Comparison of ENCODE assay signal across 1 cellular context in genomic region chr5:157142317-157143126, GRCh38.
A peak's percentile ranks its signal among the peaks of the same experiment; 100 is the strongest.
TF ChIP-seq lines count a peak whose summit lies in the region.

A gene with protein sequence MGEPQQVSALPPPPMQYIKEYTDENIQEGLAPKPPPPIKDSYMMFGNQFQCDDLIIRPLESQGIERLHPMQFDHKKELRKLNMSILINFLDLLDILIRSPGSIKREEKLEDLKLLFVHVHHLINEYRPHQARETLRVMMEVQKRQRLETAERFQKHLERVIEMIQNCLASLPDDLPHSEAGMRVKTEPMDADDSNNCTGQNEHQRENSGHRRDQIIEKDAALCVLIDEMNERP (minus strand): TSS chr5:157142865. CDS start chr5:157139431, 3,434 bp downstream.

TF ChIP-seq in K562, 482 proteins besides CTCF, POLR2A, EP300 and RAD21 (continued from another document and continues in another):
- TF ChIP-seq MCM5 (IDR thresholded peaks at IDR 0.05; ENCODE audit: low read depth) (no peak), STAT5A (IDR thresholded peaks at IDR 0.05; ENCODE audit: borderline replicate concordance, low read length) (no peak), ZBTB7A (IDR thresholded peaks at IDR 0.05; ENCODE audit: borderline replicate concordance, control insufficient read depth, low read depth, low read length) (peak; percentile 20; the same call in 1 of the 2 replicates), KLF13 (tag; IDR thresholded peaks at IDR 0.05; ENCODE audit: borderline replicate concordance, low read depth) (peak; percentile 35; the same call in 1 of the 2 replicates), GTF2F1 (IDR thresholded peaks at IDR 0.05; ENCODE audit: low read depth, low read length) (peak; percentile 39; the same call in 1 of the 2 replicates), ZNF253 (CRISPR knock-in tag; conservative IDR thresholded peaks at IDR 0.05) (no peak), ATF7 (IDR thresholded peaks at IDR 0.05) (peak; percentile 76; the same call in 1 of the 2 replicates), ZNF12 (CRISPR knock-in tag; IDR thresholded peaks at IDR 0.05) (0 out of 2 replicates have a peak, but pooled peaks have one; percentile 47), CREM (IDR thresholded peaks at IDR 0.05; ENCODE audit: low read depth) (peak; percentile 71), PBX2 (CRISPR knock-in tag; IDR thresholded peaks at IDR 0.05; ENCODE audit: low read depth) (peak; percentile 79), PBX2 (tag; conservative IDR thresholded peaks at IDR 0.05; ENCODE audit: low read depth) (peak; percentile 98), SP2 (IDR thresholded peaks at IDR 0.05; ENCODE audit: extremely low read depth, low read depth, low read length, poor library complexity, severe bottlenecking) (peak; percentile 60), TBP (optimal IDR thresholded peaks at IDR 0.05; ENCODE audit: low read depth, low read length) (peak; percentile 67), POLR2B (IDR thresholded peaks at IDR 0.05; ENCODE audit: low read depth, partially characterized antibody) (peak; percentile 76), CREB1 (IDR thresholded peaks at IDR 0.05) (peak; percentile 76), CREB1 (CRISPR knock-in tag; IDR thresholded peaks at IDR 0.05) (0 out of 2 replicates have a peak, but pooled peaks have one; percentile 31), KDM4B (IDR thresholded peaks at IDR 0.05; ENCODE audit: borderline replicate concordance in 2 of 2, low read depth in 1 of 2) (peak in 1 of 2 experiments; percentile 71; a peak in 1 of 4 replicates), GABPB1 (CRISPR knock-in tag; IDR thresholded peaks at IDR 0.05) (peak; percentile 96), FOXJ3 (CRISPR knock-in tag; IDR thresholded peaks at IDR 0.05) (no peak), SAP30 (IDR thresholded peaks at IDR 0.05; ENCODE audit: borderline replicate concordance, insufficient read depth, low read depth, low read length, poor library complexity, severe bottlenecking) (no peak), CHD2 (IDR thresholded peaks at IDR 0.05; ENCODE audit: low read depth, low read length) (0 out of 2 replicates have a peak, but pooled peaks have one; percentile 28), ZNF695 (CRISPR knock-in tag; IDR thresholded peaks at IDR 0.05) (no peak), RHOXF2B (CRISPR knock-in tag; conservative IDR thresholded peaks at IDR 0.05) (no peak), ASH1L (IDR thresholded peaks at IDR 0.05; ENCODE audit: borderline replicate concordance, low read depth, partially characterized antibody) (no peak), ATF4 (CRISPR knock-in tag; IDR thresholded peaks at IDR 0.05) (0 out of 2 replicates have a peak, but pooled peaks have one; percentile 6), ADNP (tag; IDR thresholded peaks at IDR 0.05) (no peak), SRSF9 (IDR thresholded peaks at IDR 0.05; ENCODE audit: borderline replicate concordance, low read depth, low read length) (no peak), TAF7 (tag; IDR thresholded peaks at IDR 0.05) (peak; percentile 82), NONO (IDR thresholded peaks at IDR 0.05; ENCODE audit: low read depth in 2 of 2, low read length in 1 of 2) (no peak), RB1 (IDR thresholded peaks at IDR 0.05; ENCODE audit: low read depth) (0 out of 2 replicates have a peak, but pooled peaks have one; percentile 13), PHF8 (IDR thresholded peaks at IDR 0.05; ENCODE audit: borderline replicate concordance, low read length) (peak; percentile 90), BRD9 (IDR thresholded peaks at IDR 0.05; ENCODE audit: low read depth, partially characterized antibody) (peak; percentile 65), HCFC1 (IDR thresholded peaks at IDR 0.05; ENCODE audit: low read depth, low read length) (0 out of 2 replicates have a peak, but pooled peaks have one; percentile 19), POLR2AphosphoS5 (IDR thresholded peaks at IDR 0.05; ENCODE audit: control insufficient read depth, insufficient read depth, low read depth, low read length) (peak; percentile 59), NR2F6 (CRISPR knock-in tag; IDR thresholded peaks at IDR 0.05) (no peak)
- TF ChIP-seq, protein P1, sequence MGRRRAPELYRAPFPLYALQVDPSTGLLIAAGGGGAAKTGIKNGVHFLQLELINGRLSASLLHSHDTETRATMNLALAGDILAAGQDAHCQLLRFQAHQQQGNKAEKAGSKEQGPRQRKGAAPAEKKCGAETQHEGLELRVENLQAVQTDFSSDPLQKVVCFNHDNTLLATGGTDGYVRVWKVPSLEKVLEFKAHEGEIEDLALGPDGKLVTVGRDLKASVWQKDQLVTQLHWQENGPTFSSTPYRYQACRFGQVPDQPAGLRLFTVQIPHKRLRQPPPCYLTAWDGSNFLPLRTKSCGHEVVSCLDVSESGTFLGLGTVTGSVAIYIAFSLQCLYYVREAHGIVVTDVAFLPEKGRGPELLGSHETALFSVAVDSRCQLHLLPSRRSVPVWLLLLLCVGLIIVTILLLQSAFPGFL (CRISPR knock-in tag; IDR thresholded peaks at IDR 0.05) = no peak; the same call in 1 of the 2 replicates
- TF ChIP-seq, protein P2, sequence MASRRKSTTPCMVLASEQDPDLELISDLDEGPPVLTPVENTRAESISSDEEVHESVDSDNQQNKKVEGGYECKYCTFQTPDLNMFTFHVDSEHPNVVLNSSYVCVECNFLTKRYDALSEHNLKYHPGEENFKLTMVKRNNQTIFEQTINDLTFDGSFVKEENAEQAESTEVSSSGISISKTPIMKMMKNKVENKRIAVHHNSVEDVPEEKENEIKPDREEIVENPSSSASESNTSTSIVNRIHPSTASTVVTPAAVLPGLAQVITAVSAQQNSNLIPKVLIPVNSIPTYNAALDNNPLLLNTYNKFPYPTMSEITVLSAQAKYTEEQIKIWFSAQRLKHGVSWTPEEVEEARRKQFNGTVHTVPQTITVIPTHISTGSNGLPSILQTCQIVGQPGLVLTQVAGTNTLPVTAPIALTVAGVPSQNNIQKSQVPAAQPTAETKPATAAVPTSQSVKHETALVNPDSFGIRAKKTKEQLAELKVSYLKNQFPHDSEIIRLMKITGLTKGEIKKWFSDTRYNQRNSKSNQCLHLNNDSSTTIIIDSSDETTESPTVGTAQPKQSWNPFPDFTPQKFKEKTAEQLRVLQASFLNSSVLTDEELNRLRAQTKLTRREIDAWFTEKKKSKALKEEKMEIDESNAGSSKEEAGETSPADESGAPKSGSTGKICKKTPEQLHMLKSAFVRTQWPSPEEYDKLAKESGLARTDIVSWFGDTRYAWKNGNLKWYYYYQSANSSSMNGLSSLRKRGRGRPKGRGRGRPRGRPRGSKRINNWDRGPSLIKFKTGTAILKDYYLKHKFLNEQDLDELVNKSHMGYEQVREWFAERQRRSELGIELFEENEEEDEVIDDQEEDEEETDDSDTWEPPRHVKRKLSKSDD (conservative IDR thresholded peaks at IDR 0.05; ENCODE audit: low read length) = no peak
- TF ChIP-seq, protein P3, sequence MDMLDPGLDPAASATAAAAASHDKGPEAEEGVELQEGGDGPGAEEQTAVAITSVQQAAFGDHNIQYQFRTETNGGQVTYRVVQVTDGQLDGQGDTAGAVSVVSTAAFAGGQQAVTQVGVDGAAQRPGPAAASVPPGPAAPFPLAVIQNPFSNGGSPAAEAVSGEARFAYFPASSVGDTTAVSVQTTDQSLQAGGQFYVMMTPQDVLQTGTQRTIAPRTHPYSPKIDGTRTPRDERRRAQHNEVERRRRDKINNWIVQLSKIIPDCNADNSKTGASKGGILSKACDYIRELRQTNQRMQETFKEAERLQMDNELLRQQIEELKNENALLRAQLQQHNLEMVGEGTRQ (CRISPR knock-in tag; IDR thresholded peaks at IDR 0.05) = no peak
- TF ChIP-seq, protein P4, sequence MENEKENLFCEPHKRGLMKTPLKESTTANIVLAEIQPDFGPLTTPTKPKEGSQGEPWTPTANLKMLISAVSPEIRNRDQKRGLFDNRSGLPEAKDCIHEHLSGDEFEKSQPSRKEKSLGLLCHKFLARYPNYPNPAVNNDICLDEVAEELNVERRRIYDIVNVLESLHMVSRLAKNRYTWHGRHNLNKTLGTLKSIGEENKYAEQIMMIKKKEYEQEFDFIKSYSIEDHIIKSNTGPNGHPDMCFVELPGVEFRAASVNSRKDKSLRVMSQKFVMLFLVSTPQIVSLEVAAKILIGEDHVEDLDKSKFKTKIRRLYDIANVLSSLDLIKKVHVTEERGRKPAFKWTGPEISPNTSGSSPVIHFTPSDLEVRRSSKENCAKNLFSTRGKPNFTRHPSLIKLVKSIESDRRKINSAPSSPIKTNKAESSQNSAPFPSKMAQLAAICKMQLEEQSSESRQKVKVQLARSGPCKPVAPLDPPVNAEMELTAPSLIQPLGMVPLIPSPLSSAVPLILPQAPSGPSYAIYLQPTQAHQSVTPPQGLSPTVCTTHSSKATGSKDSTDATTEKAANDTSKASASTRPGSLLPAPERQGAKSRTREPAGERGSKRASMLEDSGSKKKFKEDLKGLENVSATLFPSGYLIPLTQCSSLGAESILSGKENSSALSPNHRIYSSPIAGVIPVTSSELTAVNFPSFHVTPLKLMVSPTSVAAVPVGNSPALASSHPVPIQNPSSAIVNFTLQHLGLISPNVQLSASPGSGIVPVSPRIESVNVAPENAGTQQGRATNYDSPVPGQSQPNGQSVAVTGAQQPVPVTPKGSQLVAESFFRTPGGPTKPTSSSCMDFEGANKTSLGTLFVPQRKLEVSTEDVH (IDR thresholded peaks at IDR 0.05; ENCODE audit: low read depth, partially characterized antibody) = peak; percentile 48
- TF ChIP-seq, protein P5, sequence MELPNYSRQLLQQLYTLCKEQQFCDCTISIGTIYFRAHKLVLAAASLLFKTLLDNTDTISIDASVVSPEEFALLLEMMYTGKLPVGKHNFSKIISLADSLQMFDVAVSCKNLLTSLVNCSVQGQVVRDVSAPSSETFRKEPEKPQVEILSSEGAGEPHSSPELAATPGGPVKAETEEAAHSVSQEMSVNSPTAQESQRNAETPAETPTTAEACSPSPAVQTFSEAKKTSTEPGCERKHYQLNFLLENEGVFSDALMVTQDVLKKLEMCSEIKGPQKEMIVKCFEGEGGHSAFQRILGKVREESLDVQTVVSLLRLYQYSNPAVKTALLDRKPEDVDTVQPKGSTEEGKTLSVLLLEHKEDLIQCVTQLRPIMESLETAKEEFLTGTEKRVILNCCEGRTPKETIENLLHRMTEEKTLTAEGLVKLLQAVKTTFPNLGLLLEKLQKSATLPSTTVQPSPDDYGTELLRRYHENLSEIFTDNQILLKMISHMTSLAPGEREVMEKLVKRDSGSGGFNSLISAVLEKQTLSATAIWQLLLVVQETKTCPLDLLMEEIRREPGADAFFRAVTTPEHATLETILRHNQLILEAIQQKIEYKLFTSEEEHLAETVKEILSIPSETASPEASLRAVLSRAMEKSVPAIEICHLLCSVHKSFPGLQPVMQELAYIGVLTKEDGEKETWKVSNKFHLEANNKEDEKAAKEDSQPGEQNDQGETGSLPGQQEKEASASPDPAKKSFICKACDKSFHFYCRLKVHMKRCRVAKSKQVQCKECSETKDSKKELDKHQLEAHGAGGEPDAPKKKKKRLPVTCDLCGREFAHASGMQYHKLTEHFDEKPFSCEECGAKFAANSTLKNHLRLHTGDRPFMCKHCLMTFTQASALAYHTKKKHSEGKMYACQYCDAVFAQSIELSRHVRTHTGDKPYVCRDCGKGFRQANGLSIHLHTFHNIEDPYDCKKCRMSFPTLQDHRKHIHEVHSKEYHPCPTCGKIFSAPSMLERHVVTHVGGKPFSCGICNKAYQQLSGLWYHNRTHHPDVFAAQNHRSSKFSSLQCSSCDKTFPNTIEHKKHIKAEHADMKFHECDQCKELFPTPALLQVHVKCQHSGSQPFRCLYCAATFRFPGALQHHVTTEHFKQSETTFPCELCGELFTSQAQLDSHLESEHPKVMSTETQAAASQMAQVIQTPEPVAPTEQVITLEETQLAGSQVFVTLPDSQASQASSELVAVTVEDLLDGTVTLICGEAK (IDR thresholded peaks at IDR 0.05) = peak; percentile 92
- TF ChIP-seq, protein P5 (CRISPR knock-in tag; IDR thresholded peaks at IDR 0.05) = no peak
